ENCODE assay signal across 18 cellular contexts in genomic region chr11:74268451-74268850, GRCh38. TPM values are rescaled to one million over a fixed set of nuclear protein-coding genes. Genes with fewer than 3 reads are reported as not detected.
"Had no signal": no experiment of that assay in that cellular context is flagged by ENCODE, and none has a peak within 500 bp of the region (broad histone marks: within the 10 kb centered on the region; RNA-seq: fewer than 3 reads in every experiment).

No MANE protein-coding gene starts in this region.

- DNase-seq: activated CD4-positive, alpha-beta T cell treated with anti-CD3 and anti-CD28 coated beads for 1 hour; activated effector memory CD4-positive, alpha-beta T cell treated with anti-CD3 and anti-CD28 coated beads, Interleukin-2, amount 50 U/mL, for 16 hours; activated naive CD4-positive, alpha-beta T cell treated with anti-CD3 and anti-CD28 coated beads, Interleukin-2, amount 50 U/mL, for 16 hours; activated T-cell treated with anti-CD3 and anti-CD28 coated beads, Interleukin-2, amount 50 U/mL, for 72 hours; aorta; brain microvascular endothelial cell; heart right ventricle; immature natural killer cell; natural killer cell; pancreas; sigmoid colon; spleen; stimulated activated naive B cell treated with anti-CD40 and anti-IgM and Interleukin-4, amounts not matched to agents 10 μg/mL and 1 μg/mL and 100 μg/mL, for 72 hours; thyroid gland; WERI-Rb-1 had no signal

- H3K36me3 ChIP-seq: brain microvascular endothelial cell, heart right ventricle, pancreas, sigmoid colon, spleen, thyroid gland, WERI-Rb-1 had no signal

- H3K4me3 Mint-ChIP-seq: activated T-cell treated with anti-CD3 and anti-CD28 coated beads, Interleukin-2, amount 50 U/mL, for 72 hours; immature natural killer cell; natural killer cell; stimulated activated naive B cell treated with anti-CD40 and anti-IgM and Interleukin-4, amounts not matched to agents 10 μg/mL and 1 μg/mL and 100 μg/mL, for 72 hours had no signal

- H3K27ac ChIP-seq: brain microvascular endothelial cell, coronary artery, heart right ventricle, pancreas, sigmoid colon, spleen, thyroid gland, WERI-Rb-1 had no signal

- H3K9me3 ChIP-seq: heart right ventricle, pancreas, sigmoid colon, spleen, thyroid gland had no signal

- H3K27ac Mint-ChIP-seq: activated T-cell treated with anti-CD3 and anti-CD28 coated beads, Interleukin-2, amount 50 U/mL, for 72 hours; immature natural killer cell; natural killer cell; stimulated activated naive B cell treated with anti-CD40 and anti-IgM and Interleukin-4, amounts not matched to agents 10 μg/mL and 1 μg/mL and 100 μg/mL, for 72 hours had no signal

- H3K36me3 Mint-ChIP-seq: immature natural killer cell; natural killer cell; stimulated activated naive B cell treated with anti-CD40 and anti-IgM and Interleukin-4, amounts not matched to agents 10 μg/mL and 1 μg/mL and 100 μg/mL, for 72 hours had no signal

- H3K4me3 ChIP-seq: coronary artery, heart right ventricle, pancreas, sigmoid colon, spleen, thyroid gland had no signal

- H3K9me3 Mint-ChIP-seq: activated T-cell treated with anti-CD3 and anti-CD28 coated beads, Interleukin-2, amount 50 U/mL, for 72 hours; immature natural killer cell; natural killer cell; stimulated activated naive B cell treated with anti-CD40 and anti-IgM and Interleukin-4, amounts not matched to agents 10 μg/mL and 1 μg/mL and 100 μg/mL, for 72 hours had no signal

- H3K4me1 ChIP-seq: heart right ventricle, pancreas, spleen had no signal

- H3K4me1 Mint-ChIP-seq: stimulated activated naive B cell treated with anti-CD40 and anti-IgM and Interleukin-4, amounts not matched to agents 10 μg/mL and 1 μg/mL and 100 μg/mL, for 72 hours had no signal

- ATAC-seq: activated T-cell treated with anti-CD3 and anti-CD28 coated beads, Interleukin-2, amount 50 U/mL, for 72 hours; heart right ventricle; natural killer cell; pancreas; stimulated activated naive B cell treated with anti-CD40 and anti-IgM and Interleukin-4, amounts not matched to agents 10 μg/mL and 1 μg/mL and 100 μg/mL, for 72 hours had no signal

- H3K27me3 ChIP-seq: brain microvascular endothelial cell, pancreas, sigmoid colon, spleen, thyroid gland had no signal

RNA-seq across cellular contexts. Expression of gene P4HA3, which starts 43.0 kb away (rescaled TPM):
- total RNA-seq: activated CD8-positive, alpha-beta memory T cell treated with anti-CD3 and anti-CD28 coated beads for 36 hours; activated T-cell treated with anti-CD3 and anti-CD28 coated beads, Interleukin-2, amount 50 U/mL, for 72 hours; natural killer cell; T-helper 2 cell treated with Interferon-gamma antibody and Interleukin-4, amounts not matched to agents 100 ng/mL and 5 ng/mL, for 36 hours had no signal
